1 cellular context compared by ENCODE assay signal in genomic region chr11:130477646-130478203, GRCh38.
TF ChIP-seq lines count a peak whose summit lies in the region.

No MANE protein-coding gene starts in this region.

TF ChIP-seq in WTC11, 78 proteins besides CTCF, POLR2A, EP300 and RAD21 (continued from another document):
- TF ChIP-seq ARID4B (CRISPR knock-in tag; IDR thresholded peaks at IDR 0.05; ENCODE audit: borderline replicate concordance) (no peak), MXD4 (CRISPR knock-in tag; IDR thresholded peaks at IDR 0.05; ENCODE audit: borderline replicate concordance) (no peak)
